In genomic region chr16:1292808-1293207, GRCh38 we compare ENCODE assay signal across 6 cellular contexts. TPM values are rescaled to one million over a fixed set of nuclear protein-coding genes. Genes with fewer than 3 reads are reported as not detected.
"Had no signal": no experiment of that assay in that cellular context is flagged by ENCODE, and none has a peak within 500 bp of the region (broad histone marks: within the 10 kb centered on the region; RNA-seq: fewer than 3 reads in every experiment).

No MANE protein-coding gene starts in this region.

RNA-seq across cellular contexts. Expression of gene TPSD1, which starts 36.9 kb away (rescaled TPM):
- total RNA-seq: IMR-90; MCF 10A; NCI-H460; RPMI7951; SJSA1; T-helper 1 cell treated with Interleukin-12 subunit alpha and Interleukin-12 subunit beta and Interleukin-4 antibody, amounts not matched to agents 30 ng/mL and 1 ng/mL, for 36 hours had no signal
- polyA plus RNA-seq: IMR-90 had no signal

RNA-seq across cellular contexts. Expression of gene TPSAB1, which starts 52.3 kb away (rescaled TPM):
- total RNA-seq: IMR-90; MCF 10A; NCI-H460; SJSA1; T-helper 1 cell treated with Interleukin-12 subunit alpha and Interleukin-12 subunit beta and Interleukin-4 antibody, amounts not matched to agents 30 ng/mL and 1 ng/mL, for 36 hours had no signal
- polyA plus RNA-seq: IMR-90 had no signal
